2 cellular contexts compared by ENCODE assay signal in genomic region chr3:23728651-23729117, GRCh38.
TF ChIP-seq lines count a peak whose summit lies in the region.

No MANE protein-coding gene starts in this region.

TF ChIP-seq in HCT116, 20 proteins besides CTCF, POLR2A, EP300 and RAD21:
- TF ChIP-seq SP1 (IDR thresholded peaks at IDR 0.05; ENCODE audit: low read depth) (no peak), REST (IDR thresholded peaks at IDR 0.05; ENCODE audit: low read depth) (no peak), SIN3A (IDR thresholded peaks at IDR 0.05; ENCODE audit: low read depth) (no peak), ZBTB33 (IDR thresholded peaks at IDR 0.05; ENCODE audit: extremely low read depth, insufficient replicate concordance, low read length) (no peak), ELF1 (IDR thresholded peaks at IDR 0.05; ENCODE audit: borderline replicate concordance, low read depth) (no peak), ATF3 (IDR thresholded peaks at IDR 0.05) (no peak), CBX3 (IDR thresholded peaks at IDR 0.05; ENCODE audit: low read depth) (no peak), EZH2 (IDR thresholded peaks at IDR 0.05) (no peak), TCF7L2 (IDR thresholded peaks at IDR 0.05; ENCODE audit: borderline replicate concordance, extremely low read depth, insufficient read depth, insufficient read length) (no peak), YY1 (IDR thresholded peaks at IDR 0.05; ENCODE audit: extremely low read depth, insufficient replicate concordance, low read depth, low read length) (no peak), EGR1 (IDR thresholded peaks at IDR 0.05; ENCODE audit: low read depth) (no peak), ZFX (IDR thresholded peaks at IDR 0.05) (no peak), POLR2AphosphoS5 (IDR thresholded peaks at IDR 0.05; ENCODE audit: low read depth, low read length) (no peak), ZNF274 (IDR thresholded peaks at IDR 0.05; ENCODE audit: low read depth, low read length) (no peak), FOSL1 (IDR thresholded peaks at IDR 0.05; ENCODE audit: low read depth) (no peak), CEBPB (IDR thresholded peaks at IDR 0.05; ENCODE audit: low read depth) (no peak), SRF (IDR thresholded peaks at IDR 0.05; ENCODE audit: low read depth) (no peak), EZH2phosphoT487 (IDR thresholded peaks at IDR 0.05; ENCODE audit: borderline replicate concordance) (no peak), MAX (IDR thresholded peaks at IDR 0.05) (no peak), JUND (IDR thresholded peaks at IDR 0.05) (no peak)

TF ChIP-seq in SK-N-SH, 30 proteins besides CTCF, POLR2A, EP300 and RAD21:
- TF ChIP-seq GATA2 (CRISPR knock-in tag; IDR thresholded peaks at IDR 0.05) (no peak), MEF2A (IDR thresholded peaks at IDR 0.05; ENCODE audit: borderline replicate concordance, low read depth) (no peak), FOXJ3 (CRISPR knock-in tag; IDR thresholded peaks at IDR 0.05) (no peak), IRF3 (IDR thresholded peaks at IDR 0.05; ENCODE audit: low read depth, low read length) (no peak), RFX5 (IDR thresholded peaks at IDR 0.05; ENCODE audit: low read length) (no peak), TEAD4 (IDR thresholded peaks at IDR 0.05; ENCODE audit: borderline replicate concordance, insufficient read depth) (no peak), SIN3A (IDR thresholded peaks at IDR 0.05; ENCODE audit: borderline replicate concordance, low read depth, low read length) (no peak), RXRA (IDR thresholded peaks at IDR 0.05; ENCODE audit: borderline replicate concordance, low read depth) (no peak), EZH2phosphoT487 (IDR thresholded peaks at IDR 0.05; ENCODE audit: borderline replicate concordance, low read depth) (no peak), USF2 (IDR thresholded peaks at IDR 0.05; ENCODE audit: borderline replicate concordance, low read depth, low read length) (no peak), FOSL2 (IDR thresholded peaks at IDR 0.05; ENCODE audit: borderline replicate concordance, low read depth) (no peak), MXI1 (IDR thresholded peaks at IDR 0.05; ENCODE audit: low read depth, low read length) (no peak), FOXM1 (IDR thresholded peaks at IDR 0.05; ENCODE audit: low read depth) (no peak), TCF12 (IDR thresholded peaks at IDR 0.05) (no peak)
